Comparison of ENCODE assay signal across 1 cellular context in genomic region chr5:154071799-154072781, GRCh38.
TF ChIP-seq lines count a peak whose summit lies in the region.

No MANE protein-coding gene starts in this region.

TF ChIP-seq in HepG2, 621 proteins besides CTCF, POLR2A, EP300 and RAD21 (continued from another document):
- TF ChIP-seq RORA (CRISPR knock-in tag; IDR thresholded peaks at IDR 0.05) (no peak), ZSCAN29 (CRISPR knock-in tag; conservative IDR thresholded peaks at IDR 0.05) (no peak)
- TF ChIP-seq, protein P1, sequence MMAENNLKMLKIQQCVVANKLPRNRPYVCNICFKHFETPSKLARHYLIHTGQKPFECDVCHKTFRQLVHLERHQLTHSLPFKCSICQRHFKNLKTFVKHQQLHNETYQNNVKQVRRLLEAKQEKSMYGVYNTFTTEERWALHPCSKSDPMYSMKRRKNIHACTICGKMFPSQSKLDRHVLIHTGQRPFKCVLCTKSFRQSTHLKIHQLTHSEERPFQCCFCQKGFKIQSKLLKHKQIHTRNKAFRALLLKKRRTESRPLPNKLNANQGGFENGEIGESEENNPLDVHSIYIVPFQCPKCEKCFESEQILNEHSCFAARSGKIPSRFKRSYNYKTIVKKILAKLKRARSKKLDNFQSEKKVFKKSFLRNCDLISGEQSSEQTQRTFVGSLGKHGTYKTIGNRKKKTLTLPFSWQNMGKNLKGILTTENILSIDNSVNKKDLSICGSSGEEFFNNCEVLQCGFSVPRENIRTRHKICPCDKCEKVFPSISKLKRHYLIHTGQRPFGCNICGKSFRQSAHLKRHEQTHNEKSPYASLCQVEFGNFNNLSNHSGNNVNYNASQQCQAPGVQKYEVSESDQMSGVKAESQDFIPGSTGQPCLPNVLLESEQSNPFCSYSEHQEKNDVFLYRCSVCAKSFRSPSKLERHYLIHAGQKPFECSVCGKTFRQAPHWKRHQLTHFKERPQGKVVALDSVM (CRISPR knock-in tag; IDR thresholded peaks at IDR 0.05) = no peak
